ENCODE assay signal across 17 cellular contexts in genomic region chr1:211145944-211146343, GRCh38. TPM values are rescaled to one million over a fixed set of nuclear protein-coding genes. Genes with fewer than 3 reads are reported as not detected.
DNase-seq lines count a peak whose midpoint lies in the region; ATAC-seq, FAIRE-seq and TF ChIP-seq lines count a peak whose summit lies in the region.
"Had no signal": no experiment of that assay in that cellular context is flagged by ENCODE, and none has a peak within 500 bp of the region (broad histone marks: within the 10 kb centered on the region; RNA-seq: fewer than 3 reads in every experiment).

No MANE protein-coding gene starts in this region.

- H3K4me1 ChIP-seq in mucosa of descending colon (ENCODE audit: low read depth), result peaks cover 3% of the 10 kb centered on the region
- H3K4me1 ChIP-seq: esophagus squamous epithelium, HAP-1, testis had no signal

- H3K9me3 ChIP-seq in mucosa of descending colon, result no peaks in the 10 kb centered on the region
- H3K9me3 ChIP-seq: esophagus squamous epithelium, HAP-1, testis had no signal

- intact Hi-C loops in mucosa of descending colon (cut with DNase I, micrococcal nuclease), result no loop called here

- ATAC-seq in mucosa of descending colon (peak; percentile 68), HG02938 (IDR thresholded peaks at IDR 0.05; ENCODE audit: unreplicated experiment) (no peak)
- ATAC-seq: CD8-positive, alpha-beta T cell; stimulated activated memory B cell treated with anti-CD40 and anti-IgM and Interleukin-4, amounts not matched to agents 10 μg/mL and 1 μg/mL and 100 μg/mL, for 72 hours had no signal

- no peak for FAIRE-seq in urothelium cell line (lab: Jason Lieb, UNC)

- TF ChIP-seq CTCF in mucosa of descending colon (IDR thresholded peaks at IDR 0.05), result no peak

- H3K36me3 ChIP-seq in mucosa of descending colon (ENCODE audit: low read depth), result no peaks in the 10 kb centered on the region
- H3K36me3 ChIP-seq: esophagus squamous epithelium, HAP-1 had no signal

- no peak overlapping the region for H3K4me3 ChIP-seq in mucosa of descending colon
- H3K4me3 ChIP-seq: esophagus squamous epithelium, HAP-1, testis had no signal

- DNase-seq in DMS153 (lab: John Stamatoyannopoulos, UW) (peak; percentile 69), LoVo (ENCODE audit: low spot score) (peak; percentile 24), NCI-H748 treated with DMSO at 0.1 percent for 48 hours (lab: John Stamatoyannopoulos, UW) (peak; percentile 62), mucosa of descending colon (peak in 2 of 3 donors; percentile 34 to 85), UCSD-AML1 (lab: John Stamatoyannopoulos, UW; ENCODE audit: unreplicated experiment) (no peak), urothelium cell line (ENCODE audit: low spot score) (no peak)
- DNase-seq: activated CD4-positive, CD25-positive, alpha-beta regulatory T cell treated with anti-CD3 and anti-CD28 coated beads, Interleukin-2, amount 50 U/mL, for 72 hours; activated T-cell treated with anti-CD3 and anti-CD28 coated beads, Interleukin-2, amount 50 U/mL, for 48 hours; CD8-positive, alpha-beta T cell; effector CD8-positive, alpha-beta T cell; esophagus squamous epithelium; NCI-H226; posterior cingulate gyrus; testis had no signal

RNA-seq across cellular contexts. Expression of gene KCNH1, which starts 12.0 kb away (rescaled TPM):
- total RNA-seq in mucosa of descending colon, result 1 to 10 TPM in 2 of 3 donors, under 1 TPM in 1; 0.81 to 1.7 (median 1.2) TPM
- total RNA-seq: CD8-positive, alpha-beta T cell had no signal

Comparison
In these comparisons a context has a peak if more than half of its experiments do, and no peak if none do; other contexts are left out.
1. DNase-seq: peak in DMS153 (single experiment), LoVo (single experiment), NCI-H748 treated with DMSO at 0.1 percent for 48 hours (single experiment) and mucosa of descending colon (2 of 3); none in UCSD-AML1 (single experiment) and urothelium cell line (single experiment).